8 cellular contexts compared by ENCODE assay signal in the genomic region with DNA sequence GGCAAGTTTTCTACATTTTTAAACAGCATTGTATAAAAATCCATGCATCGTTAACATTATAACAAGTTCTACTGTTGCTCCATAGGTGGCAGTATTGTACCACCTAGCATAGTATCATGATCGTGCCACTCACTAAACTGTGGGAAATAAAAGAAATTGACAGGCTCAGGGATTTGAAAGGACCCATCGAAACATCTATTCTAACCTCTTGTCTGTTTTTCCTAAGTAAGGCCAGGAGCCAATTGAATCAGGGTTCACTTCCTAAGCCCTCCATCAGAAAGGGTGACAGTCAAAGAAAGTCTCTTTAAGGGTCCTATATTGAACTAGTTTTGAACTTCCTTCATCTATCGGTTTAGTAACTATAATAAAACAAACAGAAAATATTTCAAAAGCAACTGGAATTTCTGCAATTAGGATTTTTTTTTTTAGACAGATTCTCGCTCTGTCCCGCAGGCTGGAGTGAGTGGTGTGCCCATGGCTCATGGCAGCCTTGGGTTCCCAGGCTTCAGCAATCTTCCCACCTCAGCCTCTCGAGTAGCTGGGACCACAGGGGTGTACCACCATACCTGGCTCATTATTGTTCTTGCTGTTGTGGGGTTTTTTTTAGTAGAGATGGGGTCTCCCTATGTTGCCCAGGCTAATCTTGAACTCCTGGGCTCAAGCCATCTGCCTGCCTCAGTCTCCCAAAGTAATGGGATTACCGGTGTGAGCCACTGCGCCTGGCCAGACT. TPM values are rescaled to one million over a fixed set of nuclear protein-coding genes. Genes with fewer than 3 reads are reported as not detected.
DNase-seq lines count a peak whose midpoint lies in the region; ATAC-seq, FAIRE-seq and TF ChIP-seq lines count a peak whose summit lies in the region.

No MANE protein-coding gene starts in this region.

- 56% methylated on average over 9 of the region's 9 CpGs for WGBS in suprapubic skin

- peak; percentile 13 to 74 (median 68) for DNase-seq in CD4-positive, CD25-positive, alpha-beta regulatory T cell
- no peak for DNase-seq in GM12892 (ENCODE audit: insufficient read length)
- peak; percentile 29 for DNase-seq in NCI-H226
- DNase-seq in brain microvascular endothelial cell, result peak; percentile 51
- no peak for DNase-seq in suprapubic skin (ENCODE audit: low spot score in 2 of 2)
- DNase-seq in activated T-cell treated with anti-CD3 and anti-CD28 coated beads for 4 hours, result no peak

- FAIRE-seq in GM12892 (lab: Jason Lieb, UNC) (peak; percentile 67), islet of Langerhans (lab: Jason Lieb, UNC) (peak; percentile 98)

- H3K4me1 Mint-ChIP-seq in CD4-positive, CD25-positive, alpha-beta regulatory T cell, result peaks cover 17 to 51% (median 30%) of the 10 kb centered on the region in 4 donors

- H3K27me3 Mint-ChIP-seq in CD4-positive, CD25-positive, alpha-beta regulatory T cell, result no peaks in the 10 kb centered on the region

- TF ChIP-seq CTCF in brain microvascular endothelial cell (IDR thresholded peaks at IDR 0.05; ENCODE audit: low read depth, low read length, missing control alignments), result peak; percentile 64
- TF ChIP-seq CTCF in suprapubic skin (IDR thresholded peaks at IDR 0.05), result peak; percentile 76

- in situ Hi-C loops in brain microvascular endothelial cell (cut with HindIII; ENCODE audit: low pct_ligation_motif_present, low sequenced_read_pairs), result no loop called here

- peaks cover 7% of the 10 kb centered on the region for H3K36me3 Mint-ChIP-seq in CD4-positive, CD25-positive, alpha-beta regulatory T cell

- TF ChIP-seq POLR2A in GM12892 (IDR thresholded peaks at IDR 0.05; ENCODE audit: low read depth, low read length) (no peak), suprapubic skin (IDR thresholded peaks at IDR 0.05) (no peak)

- no peaks in the 10 kb centered on the region for H3K9me3 ChIP-seq in CD4-positive, CD25-positive, alpha-beta regulatory T cell (ENCODE audit: control insufficient read depth in 2 of 2, low read length in 2 of 2)
- no peaks in the 10 kb centered on the region for H3K9me3 ChIP-seq in suprapubic skin

- H3K27ac ChIP-seq in CD4-positive, CD25-positive, alpha-beta regulatory T cell (ENCODE audit: insufficient read depth, low read length, poor library complexity, severe bottlenecking), result no peak overlapping the region
- H3K27ac ChIP-seq in brain microvascular endothelial cell, result no peak overlapping the region
- H3K27ac ChIP-seq in suprapubic skin, result no peak overlapping the region

- H3K4me1 ChIP-seq in CD4-positive, CD25-positive, alpha-beta regulatory T cell (ENCODE audit: control insufficient read depth, insufficient read depth, low read length, poor library complexity, severe bottlenecking), result no peaks in the 10 kb centered on the region
- no peaks in the 10 kb centered on the region for H3K4me1 ChIP-seq in suprapubic skin

- no peaks in the 10 kb centered on the region for H3K36me3 ChIP-seq in CD4-positive, CD25-positive, alpha-beta regulatory T cell (ENCODE audit: control insufficient read depth, insufficient read depth, low read length)
- H3K36me3 ChIP-seq in brain microvascular endothelial cell (replicated peaks), result no peaks in the 10 kb centered on the region
- H3K36me3 ChIP-seq in suprapubic skin, result no peaks in the 10 kb centered on the region

- TF ChIP-seq EP300 in suprapubic skin (IDR thresholded peaks at IDR 0.05), result no peak

- H3K4me3 ChIP-seq in CD4-positive, CD25-positive, alpha-beta regulatory T cell (ENCODE audit: low read depth, low read length), result peak overlapping the region; percentile 16
- H3K4me3 ChIP-seq in brain microvascular endothelial cell (ENCODE audit: low read depth, low read length), result no peak overlapping the region
- H3K4me3 ChIP-seq in suprapubic skin, result no peak overlapping the region

- H3K9me3 Mint-ChIP-seq in CD4-positive, CD25-positive, alpha-beta regulatory T cell, result peaks cover 0 to 1% (median 0%) of the 10 kb centered on the region in 7 donors

- H3K27me3 ChIP-seq in CD4-positive, CD25-positive, alpha-beta regulatory T cell (ENCODE audit: control insufficient read depth, insufficient read depth, low read length), result no peaks in the 10 kb centered on the region
- H3K27me3 ChIP-seq in brain microvascular endothelial cell (replicated peaks) (no peaks in the 10 kb centered on the region), suprapubic skin (no peaks in the 10 kb centered on the region)

- peak overlapping the region in 1 of 4 donors; percentile 21 for H3K4me3 Mint-ChIP-seq in CD4-positive, CD25-positive, alpha-beta regulatory T cell

- peak overlapping the region in 2 of 3 donors; percentile 22 to 52 for H3K27ac Mint-ChIP-seq in CD4-positive, CD25-positive, alpha-beta regulatory T cell

- ATAC-seq in CD4-positive, CD25-positive, alpha-beta regulatory T cell (ENCODE audit: low read depth in 2 of 2), result peak; percentile 80 to 90
- peak; percentile 81 for ATAC-seq in HG02885 (IDR thresholded peaks at IDR 0.05; ENCODE audit: poor library complexity, unreplicated experiment)

RNA-seq across cellular contexts. Expression of a gene that starts 9.4 kb away (rescaled TPM):
- 22.0 TPM for total RNA-seq in CD4-positive, CD25-positive, alpha-beta regulatory T cell
- 10 to 100 TPM; 28.4 to 65.8 (median 47.0) TPM for polyA plus RNA-seq in CD4-positive, CD25-positive, alpha-beta regulatory T cell
- not detected for polyA plus RNA-seq in GM12892 (2012; ENCODE audit: missing spikeins)
- 10 to 100 TPM in 1 of 4 donors, 1 to 10 TPM in 2, under 1 TPM in 1; 0.53 to 11.5 (median 3.7) TPM for total RNA-seq in suprapubic skin

RNA-seq across cellular contexts. Expression of a gene that starts 36.2 kb away (rescaled TPM):
- total RNA-seq in CD4-positive, CD25-positive, alpha-beta regulatory T cell, result 154 TPM
- polyA plus RNA-seq in CD4-positive, CD25-positive, alpha-beta regulatory T cell, result 10 to 100 TPM; 48.0 to 93.3 (median 67.0) TPM
- polyA plus RNA-seq in GM12892 (2012; ENCODE audit: missing spikeins), result 10.5 TPM
- 10 to 100 TPM; 19.4 to 28.6 (median 22.8) TPM for total RNA-seq in suprapubic skin

Comparison
In these comparisons a context has a peak if more than half of its experiments do, and no peak if none do; other contexts are left out.
1. DNase-seq: peak in CD4-positive, CD25-positive, alpha-beta regulatory T cell (3 of 3), NCI-H226 (single experiment) and brain microvascular endothelial cell (single experiment); none in GM12892 (single experiment), suprapubic skin (0 of 2) and activated T-cell treated with anti-CD3 and anti-CD28 coated beads for 4 hours (single experiment).